ENCODE assay signal across 21 cellular contexts in genomic region chr2:191410646-191411436, GRCh38.
"Had no signal": no experiment of that assay in that cellular context is flagged by ENCODE, and none has a peak within 500 bp of the region (broad histone marks: within the 10 kb centered on the region; RNA-seq: fewer than 3 reads in every experiment).

No MANE protein-coding gene starts in this region.

- H3K4me3 Mint-ChIP-seq: activated B cell treated with CpG ODN at 0.5 μM for 24 hours; activated CD8-positive, alpha-beta T cell treated with anti-CD3 and anti-CD28 coated beads for 36 hours; activated naive CD4-positive, alpha-beta T cell treated with anti-CD3 and anti-CD28 coated beads, Interleukin-2, amount 50 U/mL, for 24 hours; activated T-cell treated with anti-CD3 and anti-CD28 coated beads, Interleukin-2, amount 50 U/mL, for 4 hours; naive thymus-derived CD8-positive, alpha-beta T cell; stimulated activated naive CD8-positive, alpha-beta T cell treated with anti-CD3 and anti-CD28 coated beads, Interleukin-15, Interleukin-2, amounts not matched to agents 100 ng/mL and 50 ng/mL, for 24 hours had no signal

- H3K4me3 ChIP-seq: esophagus muscularis mucosa, heart right ventricle, prostate gland, smooth muscle cell, uterus had no signal

- H3K4me1 Mint-ChIP-seq: activated B cell treated with CpG ODN at 0.5 μM for 24 hours; activated naive CD4-positive, alpha-beta T cell treated with anti-CD3 and anti-CD28 coated beads, Interleukin-2, amount 50 U/mL, for 24 hours; naive thymus-derived CD8-positive, alpha-beta T cell had no signal

- H3K27me3 Mint-ChIP-seq: activated B cell treated with CpG ODN at 0.5 μM for 24 hours; activated CD8-positive, alpha-beta T cell treated with anti-CD3 and anti-CD28 coated beads for 36 hours; activated naive CD4-positive, alpha-beta T cell treated with anti-CD3 and anti-CD28 coated beads, Interleukin-2, amount 50 U/mL, for 24 hours; naive thymus-derived CD8-positive, alpha-beta T cell; stimulated activated naive CD8-positive, alpha-beta T cell treated with anti-CD3 and anti-CD28 coated beads, Interleukin-15, Interleukin-2, amounts not matched to agents 100 ng/mL and 50 ng/mL, for 24 hours had no signal

- H3K9me3 Mint-ChIP-seq: activated B cell treated with CpG ODN at 0.5 μM for 24 hours; activated CD8-positive, alpha-beta T cell treated with anti-CD3 and anti-CD28 coated beads for 36 hours; activated naive CD4-positive, alpha-beta T cell treated with anti-CD3 and anti-CD28 coated beads, Interleukin-2, amount 50 U/mL, for 24 hours; activated T-cell treated with anti-CD3 and anti-CD28 coated beads, Interleukin-2, amount 50 U/mL, for 4 hours; naive thymus-derived CD8-positive, alpha-beta T cell; stimulated activated naive CD8-positive, alpha-beta T cell treated with anti-CD3 and anti-CD28 coated beads, Interleukin-15, Interleukin-2, amounts not matched to agents 100 ng/mL and 50 ng/mL, for 24 hours had no signal

- H3K9me3 ChIP-seq: esophagus muscularis mucosa, heart right ventricle, neutrophil, prostate gland, uterus had no signal

- H3K36me3 ChIP-seq: neutrophil, prostate gland, uterus had no signal

- DNase-seq: activated B cell treated with CpG ODN at 0.5 μM for 24 hours; activated CD4-positive, alpha-beta T cell treated with anti-CD3 and anti-CD28 coated beads for 48 hours; activated CD8-positive, alpha-beta T cell treated with anti-CD3 and anti-CD28 coated beads for 36 hours; activated effector memory CD4-positive, alpha-beta T cell treated with anti-CD3 and anti-CD28 coated beads, Interleukin-2, amount 50 U/mL, for 16 hours; activated T-cell treated with anti-CD3 and anti-CD28 coated beads, Interleukin-2, amount 50 U/mL, for 4 hours; heart right ventricle; islet precursor cell; mammary epithelial cell; naive thymus-derived CD8-positive, alpha-beta T cell; right cardiac atrium; T-helper 2 cell; uterus had no signal

- ATAC-seq: activated CD8-positive, alpha-beta T cell treated with anti-CD3 and anti-CD28 coated beads for 36 hours; activated T-cell treated with anti-CD3 and anti-CD28 coated beads, Interleukin-2, amount 50 U/mL, for 4 hours; naive thymus-derived CD8-positive, alpha-beta T cell had no signal

- H3K27ac Mint-ChIP-seq: activated B cell treated with CpG ODN at 0.5 μM for 24 hours; activated CD8-positive, alpha-beta T cell treated with anti-CD3 and anti-CD28 coated beads for 36 hours; activated naive CD4-positive, alpha-beta T cell treated with anti-CD3 and anti-CD28 coated beads, Interleukin-2, amount 50 U/mL, for 24 hours; naive thymus-derived CD8-positive, alpha-beta T cell; stimulated activated naive CD8-positive, alpha-beta T cell treated with anti-CD3 and anti-CD28 coated beads, Interleukin-15, Interleukin-2, amounts not matched to agents 100 ng/mL and 50 ng/mL, for 24 hours had no signal

- H3K4me1 ChIP-seq: prostate gland, uterus had no signal

- H3K27me3 ChIP-seq: esophagus muscularis mucosa, heart right ventricle, neutrophil, uterus had no signal

- H3K4me2 ChIP-seq: smooth muscle cell had no signal

- H3K36me3 Mint-ChIP-seq: naive thymus-derived CD8-positive, alpha-beta T cell had no signal

- FAIRE-seq: bronchial epithelial cell, frontal cortex, TTC549 had no signal

- H3K27ac ChIP-seq: esophagus muscularis mucosa, neutrophil, prostate gland, uterus had no signal
